In genomic region chr16:5571446-5571845, GRCh38 we compare ENCODE assay signal across 31 cellular contexts.
DNase-seq lines count a peak whose midpoint lies in the region; ATAC-seq, FAIRE-seq and TF ChIP-seq lines count a peak whose summit lies in the region.
"Had no signal": no experiment of that assay in that cellular context is flagged by ENCODE, and none has a peak within 500 bp of the region (broad histone marks: within the 10 kb centered on the region; RNA-seq: fewer than 3 reads in every experiment).

No MANE protein-coding gene starts in this region.

- no peak overlapping the region for H3K9ac ChIP-seq in K562 (ENCODE audit: insufficient read depth in 1 of 2, low read depth in 2 of 2, low read length in 2 of 2)
- H3K9ac ChIP-seq: BLaER1; BLaER1 treated with 17β-estradiol and CSF1 and Interleukin-3, amounts not matched to agents 10 nM and 100 nM had no signal

- no peak for ATAC-seq in K562
- no peak for ATAC-seq in HG02678 (IDR thresholded peaks at IDR 0.05; ENCODE audit: unreplicated experiment)
- no peak for ATAC-seq in HG03442 (IDR thresholded peaks at IDR 0.05; ENCODE audit: unreplicated experiment)
- ATAC-seq: A549; CD8-positive, alpha-beta T cell had no signal

- H2AFZ ChIP-seq in K562 (ENCODE audit: low read depth, low read length), result no peak overlapping the region

- TF ChIP-seq CTCF in K562 (IDR thresholded peaks at IDR 0.05 in 2 of 3, conservative IDR thresholded peaks at IDR 0.05 in 1 of 3; ENCODE audit: insufficient read depth in 2 of 3, low read depth in 1 of 3, low read length in 3 of 3), result no peak

- H3K9me1 ChIP-seq in K562 (ENCODE audit: control insufficient read depth, insufficient read depth, low read length), result no peaks in the 10 kb centered on the region

- CTCF ChIA-PET in K562 (lab: Yijun Ruan, JAX; ENCODE audit: low intra/inter-chr PET ratio), result no interaction called here

- H3K36me3 ChIP-seq in K562 (ENCODE audit: control insufficient read depth, insufficient read depth, low read length), result no peaks in the 10 kb centered on the region
- H3K36me3 ChIP-seq: BE2C; BLaER1; BLaER1 treated with 17β-estradiol and CSF1 and Interleukin-3, amounts not matched to agents 10 nM and 100 nM had no signal

- H4K20me1 ChIP-seq in K562 (replicated peaks; ENCODE audit: control insufficient read depth, insufficient read depth, low read length), result no peaks in the 10 kb centered on the region
- H4K20me1 ChIP-seq: BLaER1; BLaER1 treated with 17β-estradiol and CSF1 and Interleukin-3, amounts not matched to agents 10 nM and 100 nM had no signal

- H3K4me2 ChIP-seq in K562 (ENCODE audit: insufficient read depth, low read length), result no peak overlapping the region
- H3K4me2 ChIP-seq: A549; BLaER1; BLaER1 treated with 17β-estradiol and CSF1 and Interleukin-3, amounts not matched to agents 10 nM and 100 nM had no signal

- no peak for TF ChIP-seq RAD21 in K562 (CRISPR knock-in tag; conservative IDR thresholded peaks at IDR 0.05 in 1 of 2, IDR thresholded peaks at IDR 0.05 in 1 of 2)

- WGBS in K562 (ENCODE audit: insufficient coverage, low coverage, missing lambda C conversion rate), result 2% methylated on average over 8 of the region's 8 CpGs

- H3K9me3 ChIP-seq in K562 (replicated peaks; ENCODE audit: control insufficient read depth, insufficient read depth, low read depth, low read length), result no peaks in the 10 kb centered on the region
- H3K9me3 ChIP-seq: A549; BE2C; BLaER1; BLaER1 treated with 17β-estradiol and CSF1 and Interleukin-3, amounts not matched to agents 10 nM and 100 nM; Caco-2 had no signal

- DNase-seq in SK-N-DZ (ENCODE audit: low spot score) (peak; percentile 54), K562 (ENCODE audit: extremely low read depth in 1 of 4, low spot score in 3 of 4) (peak in 1 of 4 experiments; percentile 1)
- DNase-seq: 8988T; ACHN; AML-193; BE2C; C1 segment of cervical spinal cord; Caco-2; Calu3; CD4-positive, alpha-beta memory T cell; CD4-positive, alpha-beta T cell; CD4-positive, CD25-positive, alpha-beta regulatory T cell; CD8-positive, alpha-beta memory T cell; CD8-positive, alpha-beta T cell; COR-L47; DMS 273 treated with DMSO at 0.1 percent for 48 hours; DMS153; DMS53; DMS79; DMS79 treated with DMSO at 0.1 percent for 48 hours; DND-41; EL had no signal

- intact Hi-C loops in K562 (cut with micrococcal nuclease), result no loop called here

- no TSS peak for BruUV-seq in K562 (replicated peaks; lab: Mats Ljungman, UMichigan)

- H3K27ac ChIP-seq in K562 (ENCODE audit: extremely low read depth, low read depth, low read length), result no peak overlapping the region
- H3K27ac ChIP-seq: 22Rv1; A549; BLaER1; BLaER1 treated with 17β-estradiol and CSF1 and Interleukin-3, amounts not matched to agents 10 nM and 100 nM; C4-2B had no signal

- H3K4me1 ChIP-seq in K562 (replicated peaks in 1 of 2; ENCODE audit: control insufficient read depth in 2 of 2, insufficient read depth in 2 of 2, low read length in 2 of 2), result no peaks in the 10 kb centered on the region
- H3K4me1 ChIP-seq: A549, BLaER1, Caco-2 had no signal

- no peak for TF ChIP-seq POLR2A in K562 (conservative IDR thresholded peaks at IDR 0.05)

- no peaks in the 10 kb centered on the region; a peak in 1 of 5 replicates for H3K27me3 ChIP-seq in K562 (ENCODE audit: control insufficient read depth in 2 of 2, insufficient read depth in 2 of 2, low read length in 2 of 2)
- H3K27me3 ChIP-seq: BE2C had no signal

- POLR2A ChIA-PET in K562 (lab: Yijun Ruan, JAX), result no interaction called here

- no peak for FAIRE-seq in K562 (lab: Jason Lieb, UNC)
- FAIRE-seq: A204.1, A549, D721Med had no signal

- in situ Hi-C loops in K562 (cut with MboI), result no loop called here

- H3K4me3 ChIP-seq in K562, result no peak overlapping the region
- H3K4me3 ChIP-seq: A549; BLaER1; BLaER1 treated with 17β-estradiol and CSF1 and Interleukin-3, amounts not matched to agents 10 nM and 100 nM had no signal

- no peak for TF ChIP-seq EP300 in K562 (IDR thresholded peaks at IDR 0.05; ENCODE audit: low read length)

- no peaks in the 10 kb centered on the region for H3K79me2 ChIP-seq in K562 (ENCODE audit: control insufficient read depth, insufficient read depth, low read length)

TF ChIP-seq in K562, 482 proteins besides CTCF, POLR2A, EP300 and RAD21:
- TF ChIP-seq MYC (IDR thresholded peaks at IDR 0.05; ENCODE audit: low read depth, low read length) (no peak), MYC (CRISPR knock-in tag; IDR thresholded peaks at IDR 0.05; ENCODE audit: borderline replicate concordance, low read depth) (no peak), CBX1 (IDR thresholded peaks at IDR 0.05; ENCODE audit: low read depth) (no peak), CBFA2T3 (IDR thresholded peaks at IDR 0.05) (peak; percentile 46), CREB3 (tag; conservative IDR thresholded peaks at IDR 0.05; ENCODE audit: low read depth) (no peak), SREBF1 (IDR thresholded peaks at IDR 0.05; ENCODE audit: borderline replicate concordance, low read depth, low read length) (no peak), ARID1B (IDR thresholded peaks at IDR 0.05) (peak; percentile 46), ZNF133 (CRISPR knock-in tag; IDR thresholded peaks at IDR 0.05) (no peak), ZNF586 (CRISPR knock-in tag; conservative IDR thresholded peaks at IDR 0.05) (no peak), TAL1 (IDR thresholded peaks at IDR 0.05) (peak; percentile 53; the same call in 1 of the 2 replicates), CBFA2T2 (conservative IDR thresholded peaks at IDR 0.05) (peak; percentile 42), ZSCAN29 (IDR thresholded peaks at IDR 0.05) (no peak)
TF ChIP-seq in K562: peak in this region for 4.
